Comparison of ENCODE assay signal across 11 cellular contexts in genomic region chr12:6602526-6602925, GRCh38. TPM values are rescaled to one million over a fixed set of nuclear protein-coding genes. Genes with fewer than 3 reads are reported as not detected.
DNase-seq lines count a peak whose midpoint lies in the region; ATAC-seq, FAIRE-seq and TF ChIP-seq lines count a peak whose summit lies in the region.
"Had no signal": no experiment of that assay in that cellular context is flagged by ENCODE, and none has a peak within 500 bp of the region (broad histone marks: within the 10 kb centered on the region; RNA-seq: fewer than 3 reads in every experiment).

No MANE protein-coding gene starts in this region.

- H3K36me3 Mint-ChIP-seq in astrocyte (ENCODE audit: low read depth, unreplicated experiment), result peaks cover 38% of the 10 kb centered on the region
- peaks cover 7 to 56% (median 30%) of the 10 kb centered on the region in 3 donors for H3K36me3 Mint-ChIP-seq in naive thymus-derived CD8-positive, alpha-beta T cell

- H3K27me3 ChIP-seq in heart left ventricle (no peaks in the 10 kb centered on the region), astrocyte (ENCODE audit: insufficient read depth, low read length) (no peaks in the 10 kb centered on the region), upper lobe of right lung (no peaks in the 10 kb centered on the region)

- no peaks in the 10 kb centered on the region for H3K27me3 Mint-ChIP-seq in astrocyte (ENCODE audit: low read depth, unreplicated experiment)
- no peaks in the 10 kb centered on the region for H3K27me3 Mint-ChIP-seq in naive thymus-derived CD8-positive, alpha-beta T cell

- H2AFZ ChIP-seq in astrocyte (ENCODE audit: low read depth, low read length), result no peak overlapping the region

- H3K4me2 ChIP-seq in astrocyte (ENCODE audit: low read length), result peak overlapping the region; percentile 99

- no peaks in the 10 kb centered on the region for H3K9me3 ChIP-seq in heart left ventricle
- H3K9me3 ChIP-seq in astrocyte (ENCODE audit: insufficient read depth, low read depth, low read length), result no peaks in the 10 kb centered on the region
- H3K9me3 ChIP-seq in upper lobe of right lung, result no peaks in the 10 kb centered on the region

- no peaks in the 10 kb centered on the region for H3K9me3 Mint-ChIP-seq in astrocyte (ENCODE audit: unreplicated experiment)
- no peaks in the 10 kb centered on the region for H3K9me3 Mint-ChIP-seq in naive thymus-derived CD8-positive, alpha-beta T cell

- H4K20me1 ChIP-seq in astrocyte (ENCODE audit: insufficient read depth, low read length), result peaks cover 81% of the 10 kb centered on the region

- peaks cover 72% of the 10 kb centered on the region for H3K79me2 ChIP-seq in astrocyte (ENCODE audit: insufficient read depth, low read length)

- H3K4me3 Mint-ChIP-seq in astrocyte (ENCODE audit: unreplicated experiment), result peak overlapping the region; percentile 92
- H3K4me3 Mint-ChIP-seq in naive thymus-derived CD8-positive, alpha-beta T cell, result peak overlapping the region in 4 of 10 donors; percentile 77 to 96 (median 95)

- ATAC-seq in heart left ventricle (no peak), Right ventricle myocardium superior (ENCODE audit: poor library complexity) (no peak), upper lobe of right lung (no peak), GM21526 (IDR thresholded peaks at IDR 0.05; ENCODE audit: low FRiP score, unreplicated experiment) (no peak)
- no peak for ATAC-seq in naive thymus-derived CD8-positive, alpha-beta T cell
- ATAC-seq: left colon had no signal

- FAIRE-seq in astrocyte (lab: Jason Lieb, UNC) (no peak), D721Med (lab: Jason Lieb, UNC) (no peak)
- FAIRE-seq: endothelial cell of umbilical vein had no signal

- 30 to 44% (median 41%) methylated on average over 3 of the region's 3 CpGs for WGBS in heart left ventricle, 4 donors

- peak overlapping the region; percentile 26 for H3K27ac Mint-ChIP-seq in astrocyte (ENCODE audit: unreplicated experiment)
- peak overlapping the region in 9 of 10 donors; percentile 78 to 97 (median 92) for H3K27ac Mint-ChIP-seq in naive thymus-derived CD8-positive, alpha-beta T cell

- peak overlapping the region in 2 of 12 donors; percentile 25 to 80 for H3K4me3 ChIP-seq in heart left ventricle
- no peak overlapping the region for H3K4me3 ChIP-seq in astrocyte (ENCODE audit: insufficient read depth, low read depth, low read length)
- no peak overlapping the region for H3K4me3 ChIP-seq in upper lobe of right lung

- DNase-seq in heart left ventricle, result no peak
- no peak for DNase-seq in Right ventricle myocardium superior
- no peak for DNase-seq in astrocyte (ENCODE audit: low read depth)
- DNase-seq in naive thymus-derived CD8-positive, alpha-beta T cell, result no peak
- no peak for DNase-seq in upper lobe of right lung
- DNase-seq in D721Med (ENCODE audit: insufficient read length, low spot score), result no peak
- DNase-seq in activated gamma-delta T cell (lab: John Stamatoyannopoulos, UW), result no peak
- DNase-seq: NCI-H774 had no signal

- no peak for TF ChIP-seq POLR2A in heart left ventricle (IDR thresholded peaks at IDR 0.05)

- TF ChIP-seq CTCF in heart left ventricle (IDR thresholded peaks at IDR 0.05), result no peak
- TF ChIP-seq CTCF in astrocyte (IDR thresholded peaks at IDR 0.05; ENCODE audit: insufficient read depth, low read depth, low read length), result no peak
- no peak for TF ChIP-seq CTCF in upper lobe of right lung (IDR thresholded peaks at IDR 0.05)
- TF ChIP-seq CTCF in D721Med (IDR thresholded peaks at IDR 0.05; ENCODE audit: insufficient read depth, missing control alignments), result no peak

- POLR2A ChIA-PET in naive thymus-derived CD8-positive, alpha-beta T cell (lab: Charles Lee), result interaction anchor here (0.6 to 4.9 kb wide), 12 partner anchors 11 to 109 kb away, joined by 3 to 41 read pairs (median 4); partner anchors contain the start of genes GAPDH and MRPL51

- H3K36me3 ChIP-seq in heart left ventricle, result peaks cover 0 to 69% (median 53%) of the 10 kb centered on the region in 9 donors
- H3K36me3 ChIP-seq in astrocyte (ENCODE audit: insufficient read depth, low read length), result peaks cover 46% of the 10 kb centered on the region
- peaks cover 55% of the 10 kb centered on the region for H3K36me3 ChIP-seq in upper lobe of right lung

- intact Hi-C loops in heart left ventricle (cut with DNase I) (loop anchor here in 3 of 10 donors (5.0 kb wide), 2 partner anchors 35 to 40 kb away; partner anchors contain the start of gene NOP2 (in 2 of the 3)), Right ventricle myocardium superior (cut with DNase I) (no loop called here), upper lobe of right lung (cut with DNase I) (no loop called here)

- H3K4me1 Mint-ChIP-seq in astrocyte (ENCODE audit: low read depth, unreplicated experiment), result peaks cover 32% of the 10 kb centered on the region
- H3K4me1 Mint-ChIP-seq in naive thymus-derived CD8-positive, alpha-beta T cell, result peaks cover 42 to 61% (median 54%) of the 10 kb centered on the region in 4 donors

- H3K9ac ChIP-seq in astrocyte (ENCODE audit: low read length), result peak overlapping the region; percentile 41

- H3K27ac ChIP-seq in heart left ventricle (peak overlapping the region in 10 of 12 donors; percentile 2 to 100 (median 49)), astrocyte (ENCODE audit: low read depth, low read length) (no peak overlapping the region), upper lobe of right lung (peak overlapping the region; percentile 55)

- peaks cover 9 to 43% (median 40%) of the 10 kb centered on the region in 12 donors for H3K4me1 ChIP-seq in heart left ventricle
- H3K4me1 ChIP-seq in astrocyte (ENCODE audit: insufficient read depth, low read length), result peaks cover 33% of the 10 kb centered on the region
- peaks cover 37% of the 10 kb centered on the region for H3K4me1 ChIP-seq in upper lobe of right lung

RNA-seq across cellular contexts. Expression of gene CHD4, which starts 4.7 kb away (rescaled TPM):
- total RNA-seq in heart left ventricle (100 to 1,000 TPM; 131 to 237 (median 160) TPM), Right ventricle myocardium superior (142 TPM), astrocyte (319 and 329 TPM in 2 replicates), upper lobe of right lung (160 TPM)
- 100 to 1,000 TPM; 144 to 189 TPM for polyA plus RNA-seq in heart left ventricle
- total RNA-seq in naive thymus-derived CD8-positive, alpha-beta T cell, result 100 to 1,000 TPM; 296 to 308 TPM
- 10 to 100 TPM; 31.4 to 57.3 (median 56.9) TPM for polyA plus RNA-seq in naive thymus-derived CD8-positive, alpha-beta T cell

RNA-seq across cellular contexts. Expression of gene LPAR5, which starts 33.2 kb away (rescaled TPM):
- total RNA-seq in heart left ventricle (10 to 100 TPM in 1 of 9 donors, 1 to 10 TPM in 8; 3.7 to 11.7 (median 4.8) TPM), Right ventricle myocardium superior (7.3 TPM), astrocyte (0.73 and 0.89 TPM in 2 replicates), upper lobe of right lung (2.5 TPM)
- polyA plus RNA-seq in heart left ventricle, result 1 to 10 TPM; 3.5 to 4.7 TPM
- 10 to 100 TPM; 16.6 to 18.9 TPM for total RNA-seq in naive thymus-derived CD8-positive, alpha-beta T cell
- 10 to 100 TPM in 2 of 3 donors, 1 to 10 TPM in 1; 7.9 to 14.2 (median 12.2) TPM for polyA plus RNA-seq in naive thymus-derived CD8-positive, alpha-beta T cell
- total RNA-seq: endothelial cell of umbilical vein had no signal

RNA-seq across cellular contexts. Expression of gene NOP2, which starts 34.4 kb away (rescaled TPM):
- 10 to 100 TPM; 12.9 to 23.8 (median 16.5) TPM for total RNA-seq in heart left ventricle
- 10 to 100 TPM; 15.4 to 30.1 TPM for polyA plus RNA-seq in heart left ventricle
- total RNA-seq in Right ventricle myocardium superior, result 14.8 TPM
- 53.1 and 66.8 TPM in 2 replicates for total RNA-seq in astrocyte
- 100 to 1,000 TPM in 1 of 2 experiments, 10 to 100 TPM in 1; 99.2 to 104 TPM for total RNA-seq in naive thymus-derived CD8-positive, alpha-beta T cell
- 10 to 100 TPM; 23.6 to 41.7 (median 24.7) TPM for polyA plus RNA-seq in naive thymus-derived CD8-positive, alpha-beta T cell
- 32.2 TPM for total RNA-seq in upper lobe of right lung

RNA-seq across cellular contexts. Expression of gene ACRBP, which starts 44.7 kb away (rescaled TPM):
- total RNA-seq in heart left ventricle, result 1 to 10 TPM in 4 of 9 donors, under 1 TPM in 4, not detected in 1; 0.32 to 7.2 (median 0.99) TPM
- polyA plus RNA-seq in heart left ventricle, result under 1 TPM; 0.34 to 0.60 TPM
- 0.51 TPM for total RNA-seq in Right ventricle myocardium superior
- total RNA-seq in astrocyte, result 0.54 and 0.60 TPM in 2 replicates
- total RNA-seq in naive thymus-derived CD8-positive, alpha-beta T cell, result 10 to 100 TPM; 13.8 to 14.3 TPM
- under 1 TPM in 2 of 3 donors, not detected in 1; 0.43 to 0.50 TPM for polyA plus RNA-seq in naive thymus-derived CD8-positive, alpha-beta T cell
- total RNA-seq in upper lobe of right lung, result 3.8 TPM

RNA-seq across cellular contexts. Expression of gene IFFO1, which starts 46.7 kb away (rescaled TPM):
- total RNA-seq in heart left ventricle (10 to 100 TPM; 13.2 to 27.5 (median 15.0) TPM), Right ventricle myocardium superior (14.1 TPM), astrocyte (18.8 and 20.8 TPM in 2 replicates), upper lobe of right lung (23.5 TPM)
- polyA plus RNA-seq in heart left ventricle, result 10 to 100 TPM; 10.3 to 15.4 TPM
- 10 to 100 TPM; 40.9 to 45.9 TPM for total RNA-seq in naive thymus-derived CD8-positive, alpha-beta T cell
- polyA plus RNA-seq in naive thymus-derived CD8-positive, alpha-beta T cell, result 10 to 100 TPM in 1 of 3 donors, 1 to 10 TPM in 2; 3.7 to 10.8 (median 4.4) TPM
